ENCODE assay signal across 23 cellular contexts in the genomic region with DNA sequence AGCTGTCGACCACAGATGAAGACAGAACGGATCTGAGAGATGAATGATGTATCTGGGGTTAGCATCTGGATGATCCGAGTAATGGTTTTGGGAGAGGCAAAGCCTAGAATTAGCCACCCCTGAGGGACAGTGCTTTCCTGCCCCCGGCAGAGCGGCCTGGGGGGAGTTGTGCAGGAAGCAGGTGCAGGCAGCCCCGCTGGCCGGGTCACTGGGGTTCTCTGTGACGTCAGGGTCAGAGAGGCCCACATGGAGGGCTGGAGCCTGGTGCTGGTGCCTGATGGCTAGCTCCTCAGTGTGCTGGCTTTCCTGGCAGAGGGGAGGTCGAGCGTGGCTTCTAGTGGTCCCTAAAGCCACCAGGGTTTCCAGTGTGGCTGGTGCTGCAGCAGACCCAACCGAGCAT.
"Had no signal": no experiment of that assay in that cellular context is flagged by ENCODE, and none has a peak within 500 bp of the region (broad histone marks: within the 10 kb centered on the region; RNA-seq: fewer than 3 reads in every experiment).

No MANE protein-coding gene starts in this region.

- H3K4me1 Mint-ChIP-seq: mesothelial cell of epicardium; naive B cell; stimulated activated memory B cell treated with anti-CD40 and anti-IgM and Interleukin-4, amounts not matched to agents 10 μg/mL and 1 μg/mL and 100 μg/mL, for 72 hours had no signal

- H3K4me3 ChIP-seq: heart right ventricle, hepatocyte, lung, neural progenitor cell, psoas muscle, right lobe of liver, spleen, stomach, testis, thyroid gland, upper lobe of right lung had no signal

- H3K27ac ChIP-seq: hepatocyte, neural progenitor cell, parathyroid adenoma, psoas muscle, right lobe of liver, spleen, stomach, testis had no signal

- H3K4me1 ChIP-seq: neural progenitor cell, parathyroid adenoma, psoas muscle, right lobe of liver, spleen, stomach, testis, upper lobe of right lung had no signal

- H3K36me3 ChIP-seq: neural progenitor cell, right lobe of liver, spleen, thyroid gland had no signal

- H3K4me3 Mint-ChIP-seq: mesothelial cell of epicardium; naive B cell; natural killer cell; nephron progenitor cell; neural progenitor cell; stimulated activated memory B cell treated with anti-CD40 and anti-IgM and Interleukin-4, amounts not matched to agents 10 μg/mL and 1 μg/mL and 100 μg/mL, for 72 hours had no signal

- H3K27me3 ChIP-seq: heart right ventricle, hepatocyte, neural progenitor cell, right lobe of liver, spleen, stomach, testis, thyroid gland, upper lobe of right lung had no signal

- H3K9ac ChIP-seq: neural progenitor cell, parathyroid adenoma had no signal

- H3K9me3 Mint-ChIP-seq: mesothelial cell of epicardium; naive B cell; natural killer cell; nephron progenitor cell; neural progenitor cell; stimulated activated memory B cell treated with anti-CD40 and anti-IgM and Interleukin-4, amounts not matched to agents 10 μg/mL and 1 μg/mL and 100 μg/mL, for 72 hours had no signal

- ATAC-seq: natural killer cell; psoas muscle; right lobe of liver; stimulated activated memory B cell treated with anti-CD40 and anti-IgM and Interleukin-4, amounts not matched to agents 10 μg/mL and 1 μg/mL and 100 μg/mL, for 72 hours; stimulated activated naive CD8-positive, alpha-beta T cell treated with anti-CD3 and anti-CD28 coated beads, Interleukin-15, Interleukin-2, amounts not matched to agents 100 U/mL and 50 U/mL, for 24 hours; upper lobe of right lung had no signal

- DNase-seq: heart right ventricle; islet precursor cell; mesendoderm; naive B cell; natural killer cell; nephron progenitor cell; psoas muscle; right lobe of liver; small intestine; spleen; stimulated activated CD4-positive, alpha-beta T cell treated with anti-CD3 and anti-CD28 coated beads, Interleukin-4, amount 100 ng/mL, for 4 hours; stimulated activated CD8-positive, alpha-beta memory T cell treated with anti-CD3 and anti-CD28 coated beads, Interleukin-4, amount 100 ng/mL, for 48 hours; stimulated activated naive CD8-positive, alpha-beta T cell treated with anti-CD3 and anti-CD28 coated beads, Interleukin-15, Interleukin-2, amounts not matched to agents 100 U/mL and 50 U/mL, for 24 hours; stomach; testis; thyroid gland; upper lobe of right lung had no signal

- H3K9me3 ChIP-seq: heart right ventricle, psoas muscle, right lobe of liver, spleen, stomach, testis, thyroid gland, upper lobe of right lung had no signal

- H3K79me2 ChIP-seq: hepatocyte, parathyroid adenoma had no signal

- H3K36me3 Mint-ChIP-seq: mesothelial cell of epicardium; naive B cell; natural killer cell; neural progenitor cell; stimulated activated memory B cell treated with anti-CD40 and anti-IgM and Interleukin-4, amounts not matched to agents 10 μg/mL and 1 μg/mL and 100 μg/mL, for 72 hours had no signal

- H3K27ac Mint-ChIP-seq: mesothelial cell of epicardium; natural killer cell; nephron progenitor cell; stimulated activated memory B cell treated with anti-CD40 and anti-IgM and Interleukin-4, amounts not matched to agents 10 μg/mL and 1 μg/mL and 100 μg/mL, for 72 hours had no signal

- H2AFZ ChIP-seq: hepatocyte, neural progenitor cell, parathyroid adenoma had no signal

- H3K4me2 ChIP-seq: hepatocyte, neural progenitor cell had no signal
